14 cellular contexts compared by ENCODE assay signal in the genomic region with DNA sequence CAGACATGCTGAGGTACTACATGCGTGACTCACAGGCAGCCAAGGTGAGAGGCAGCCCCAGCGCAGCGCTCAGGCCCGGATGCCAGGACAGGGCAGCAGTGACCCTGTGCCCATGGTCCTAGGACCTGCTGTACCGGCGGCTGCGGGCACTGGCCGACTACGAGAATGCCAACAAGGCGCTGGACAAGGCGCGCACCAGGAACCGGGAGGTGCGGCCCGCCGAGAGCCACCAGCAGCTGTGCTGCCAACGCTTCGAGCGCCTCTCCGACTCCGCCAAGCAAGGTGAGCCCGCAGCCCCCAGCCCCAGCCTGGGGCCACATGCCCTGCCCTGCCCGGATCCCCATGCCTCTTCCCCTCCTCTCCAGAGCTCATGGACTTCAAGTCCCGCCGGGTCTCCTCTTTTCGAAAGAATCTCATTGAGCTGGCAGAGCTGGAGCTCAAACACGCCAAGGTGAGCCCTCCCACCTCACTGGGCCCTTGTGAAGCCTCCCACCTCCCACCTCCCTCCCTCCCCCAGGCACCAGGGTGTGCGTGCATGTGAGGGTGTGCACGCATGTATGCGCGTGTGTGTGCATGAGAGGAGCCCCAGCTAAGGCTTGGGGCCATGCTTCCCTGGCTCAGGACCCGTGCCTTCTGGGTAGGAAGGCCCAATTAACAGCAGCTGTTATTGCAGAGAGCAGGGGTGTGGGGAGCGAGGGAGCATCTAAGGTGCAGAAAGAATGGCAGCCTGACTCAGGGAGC. TPM values are rescaled to one million over a fixed set of nuclear protein-coding genes. Genes with fewer than 3 reads are reported as not detected.
DNase-seq lines count a peak whose midpoint lies in the region; ATAC-seq, FAIRE-seq and TF ChIP-seq lines count a peak whose summit lies in the region.
"Had no signal": no experiment of that assay in that cellular context is flagged by ENCODE, and none has a peak within 500 bp of the region (broad histone marks: within the 10 kb centered on the region; RNA-seq: fewer than 3 reads in every experiment).

No MANE protein-coding gene starts in this region.

- TF ChIP-seq EP300 in H1 (IDR thresholded peaks at IDR 0.05; ENCODE audit: borderline replicate concordance in 1 of 2, low read depth in 2 of 2, low read length in 2 of 2) (no peak), sigmoid colon (IDR thresholded peaks at IDR 0.05) (no peak)

- H3K79me1 ChIP-seq in H1 (ENCODE audit: low read depth, low read length), result peaks cover 20% of the 10 kb centered on the region

- no peak overlapping the region for H3K27ac Mint-ChIP-seq in activated CD4-positive, alpha-beta memory T cell treated with anti-CD3 and anti-CD28 coated beads for 36 hours
- no peak overlapping the region for H3K27ac Mint-ChIP-seq in activated CD4-positive, alpha-beta memory T cell treated with anti-CD3 and anti-CD28 coated beads, Interleukin-2, amount 10 ng/mL, durations not matched to agents 7 days and 5 days
- H3K27ac Mint-ChIP-seq: T-helper 1 cell treated with Interleukin-12 subunit alpha and Interleukin-12 subunit beta and Interleukin-4 antibody, amounts not matched to agents 30 μg/mL and 1 μg/mL, for 36 hours had no signal

- peaks cover 3% of the 10 kb centered on the region; the same call in 1 of the 2 replicates for H3K23me2 ChIP-seq in H1 (ENCODE audit: low read depth, low read length)

- no peak overlapping the region for H2BK12ac ChIP-seq in H1 (ENCODE audit: low read depth, low read length)

- peaks cover 10% of the 10 kb centered on the region for H3K9me3 Mint-ChIP-seq in activated CD4-positive, alpha-beta memory T cell treated with anti-CD3 and anti-CD28 coated beads for 36 hours
- H3K9me3 Mint-ChIP-seq in activated CD4-positive, alpha-beta memory T cell treated with anti-CD3 and anti-CD28 coated beads, Interleukin-2, amount 10 ng/mL, durations not matched to agents 7 days and 5 days, result peaks cover 5% of the 10 kb centered on the region
- H3K9me3 Mint-ChIP-seq: activated naive CD4-positive, alpha-beta T cell treated with anti-CD3 and anti-CD28 coated beads, Interleukin-2, amount 50 U/mL, for 72 hours; naive B cell had no signal

- peaks cover 30% of the 10 kb centered on the region for H3K4me1 Mint-ChIP-seq in activated CD4-positive, alpha-beta memory T cell treated with anti-CD3 and anti-CD28 coated beads for 36 hours (ENCODE audit: low read depth)
- H3K4me1 Mint-ChIP-seq in activated CD4-positive, alpha-beta memory T cell treated with anti-CD3 and anti-CD28 coated beads, Interleukin-2, amount 10 ng/mL, durations not matched to agents 7 days and 5 days, result peaks cover 38% of the 10 kb centered on the region

- H3K4ac ChIP-seq in H1 (replicated peaks; ENCODE audit: insufficient read length, low read depth, low read length), result no peak overlapping the region

- H4K91ac ChIP-seq in H1 (replicated peaks; ENCODE audit: insufficient read length, low read length), result no peak overlapping the region

- no peak overlapping the region for H3K4me3 Mint-ChIP-seq in activated CD4-positive, alpha-beta memory T cell treated with anti-CD3 and anti-CD28 coated beads for 36 hours
- H3K4me3 Mint-ChIP-seq in activated CD4-positive, alpha-beta memory T cell treated with anti-CD3 and anti-CD28 coated beads, Interleukin-2, amount 10 ng/mL, durations not matched to agents 7 days and 5 days, result no peak overlapping the region
- H3K4me3 Mint-ChIP-seq: T-helper 1 cell treated with Interleukin-12 subunit alpha and Interleukin-12 subunit beta and Interleukin-4 antibody, amounts not matched to agents 30 μg/mL and 1 μg/mL, for 36 hours had no signal

- H3K27me3 ChIP-seq in H1 (replicated peaks in 1 of 4; ENCODE audit: control insufficient read depth in 3 of 4, extremely low read depth in 1 of 4, insufficient read depth in 3 of 4, low read length in 3 of 4) (no peaks in the 10 kb centered on the region; a peak in 1 of 7 replicates), sigmoid colon (no peaks in the 10 kb centered on the region), SJCRH30 (no peaks in the 10 kb centered on the region)
- H3K27me3 ChIP-seq: tibial nerve had no signal

- H2BK15ac ChIP-seq in H1 (ENCODE audit: low read length), result no peak overlapping the region

- H3K4me3 ChIP-seq in H1 (ENCODE audit: extremely low read depth in 1 of 4, insufficient read depth in 2 of 4, low read depth in 3 of 4, low read length in 4 of 4) (no peak overlapping the region), sigmoid colon (no peak overlapping the region), lower leg skin (ENCODE audit: low read depth, poor library complexity, severe bottlenecking) (no peak overlapping the region), SJCRH30 (no peak overlapping the region)
- H3K4me3 ChIP-seq: tibial nerve had no signal

- H3K79me2 ChIP-seq in H1 (ENCODE audit: control insufficient read depth in 1 of 2, insufficient read depth in 2 of 2, low read length in 2 of 2), result peaks cover 15 to 36% of the 10 kb centered on the region in 2 experiments

- 0 out of 2 replicates have a peak overlapping the region, but pooled peaks have one; percentile 20 for H2BK5ac ChIP-seq in H1 (ENCODE audit: low read depth, low read length)

- no peak overlapping the region for H3K9ac ChIP-seq in H1 (replicated peaks in 1 of 4; ENCODE audit: extremely low read depth in 1 of 4, low read depth in 3 of 4, low read length in 3 of 4)

- no peak overlapping the region for H3K4me2 ChIP-seq in H1 (ENCODE audit: insufficient read depth in 1 of 2, low read depth in 2 of 2, low read length in 2 of 2)

- H3K56ac ChIP-seq in H1 (replicated peaks; ENCODE audit: insufficient read length, low read depth, low read length), result no peak overlapping the region

- no peak overlapping the region for H4K5ac ChIP-seq in H1 (ENCODE audit: insufficient read length, low read depth, low read length)

- no peak overlapping the region for H2AFZ ChIP-seq in H1 (ENCODE audit: low read length)

- TF ChIP-seq CTCF in H1 (IDR thresholded peaks at IDR 0.05; ENCODE audit: control extremely low read depth in 1 of 3, insufficient read depth in 1 of 3, low read depth in 1 of 3, low read length in 3 of 3), result no peak
- no peak for TF ChIP-seq CTCF in sigmoid colon (IDR thresholded peaks at IDR 0.05)
- TF ChIP-seq CTCF in lower leg skin (IDR thresholded peaks at IDR 0.05), result no peak

- TF ChIP-seq POLR2A in H1 (IDR thresholded peaks at IDR 0.05; ENCODE audit: control extremely low read depth in 1 of 2, low read depth in 2 of 2, low read length in 2 of 2), result no peak
- TF ChIP-seq POLR2A in sigmoid colon (IDR thresholded peaks at IDR 0.05), result no peak
- no peak for TF ChIP-seq POLR2A in lower leg skin (IDR thresholded peaks at IDR 0.05)

- no peak overlapping the region for H4K8ac ChIP-seq in H1 (ENCODE audit: extremely low read depth, insufficient read depth, low read length)

- peak; percentile 7 for DNase-seq in activated CD4-positive, alpha-beta memory T cell treated with anti-CD3 and anti-CD28 coated beads for 36 hours
- no peak for DNase-seq in activated CD4-positive, alpha-beta memory T cell treated with anti-CD3 and anti-CD28 coated beads, Interleukin-2, amount 10 ng/mL, durations not matched to agents 7 days and 5 days
- DNase-seq in M059J (ENCODE audit: low read depth) (peak; percentile 39), H1 (ENCODE audit: low read depth in 1 of 2, low spot score in 2 of 2) (no peak), sigmoid colon (peak; percentile 61), lower leg skin (ENCODE audit: low spot score in 2 of 2) (no peak), SJCRH30 (no peak)
- DNase-seq: activated CD4-positive, alpha-beta T cell treated with anti-CD3 and anti-CD28 coated beads, Interleukin-2, amount 50 U/mL, for 48 hours; naive B cell had no signal

- no peak overlapping the region; the same call in 1 of the 2 replicates for H3K18ac ChIP-seq in H1 (ENCODE audit: extremely low read depth, low read length)

- H3K27me3 Mint-ChIP-seq in activated CD4-positive, alpha-beta memory T cell treated with anti-CD3 and anti-CD28 coated beads for 36 hours, result no peaks in the 10 kb centered on the region
- no peaks in the 10 kb centered on the region for H3K27me3 Mint-ChIP-seq in activated CD4-positive, alpha-beta memory T cell treated with anti-CD3 and anti-CD28 coated beads, Interleukin-2, amount 10 ng/mL, durations not matched to agents 7 days and 5 days
- H3K27me3 Mint-ChIP-seq: naive B cell had no signal

- peaks cover 56% of the 10 kb centered on the region for H3K36me3 Mint-ChIP-seq in activated CD4-positive, alpha-beta memory T cell treated with anti-CD3 and anti-CD28 coated beads for 36 hours
- peaks cover 68% of the 10 kb centered on the region for H3K36me3 Mint-ChIP-seq in activated CD4-positive, alpha-beta memory T cell treated with anti-CD3 and anti-CD28 coated beads, Interleukin-2, amount 10 ng/mL, durations not matched to agents 7 days and 5 days (ENCODE audit: low read depth)

- no peak overlapping the region for H3K14ac ChIP-seq in H1 (ENCODE audit: insufficient read length)

- POLR2A ChIA-PET in activated CD4-positive, alpha-beta memory T cell treated with anti-CD3 and anti-CD28 coated beads for 36 hours (lab: Charles Lee), result interaction anchor here (0.9 to 2.9 kb wide), 8 partner anchors 8 to 133 kb away, joined by 3 to 15 read pairs (median 4); a partner anchor contains a TSS
- POLR2A ChIA-PET in activated CD4-positive, alpha-beta memory T cell treated with anti-CD3 and anti-CD28 coated beads, Interleukin-2, amount 10 ng/mL, durations not matched to agents 7 days and 5 days (lab: Charles Lee), result interaction anchor here (1.0 to 4.6 kb wide), 15 partner anchors 8 to 214 kb away, joined by 3 to 38 read pairs (median 4); a partner anchor contains a TSS
- POLR2A ChIA-PET in H1 (lab: Charles Lee; ENCODE audit: partially characterized antibody), result interaction anchor here (0.6 to 38.3 kb wide), 32 partner anchors 8 to 246 kb away, joined by 3 to 1071 read pairs (median 4); a partner anchor contains a TSS

- intact Hi-C loops in activated CD4-positive, alpha-beta memory T cell treated with anti-CD3 and anti-CD28 coated beads for 36 hours (cut with micrococcal nuclease), result no loop called here
- intact Hi-C loops in sigmoid colon (cut with DNase I), result no loop called here
- intact Hi-C loops in lower leg skin (cut with DNase I; ENCODE audit: low total_unique reads), result no loop called here

- no peak overlapping the region for H2BK20ac ChIP-seq in H1 (ENCODE audit: low read length)

- no peak for FAIRE-seq in H1 (lab: Jason Lieb, UNC)
- FAIRE-seq: colon had no signal

- H3K4me1 ChIP-seq in H1 (replicated peaks in 1 of 4; ENCODE audit: control insufficient read depth in 3 of 4, insufficient read depth in 4 of 4, low read length in 3 of 4) (peaks cover 0 to 10% (median under 1%) of the 10 kb centered on the region in 4 experiments; a peak in 5 of 7 replicates), sigmoid colon (peaks cover 0 to 45% (median 40%) of the 10 kb centered on the region in 4 donors), SJCRH30 (no peaks in the 10 kb centered on the region)

- H2BK120ac ChIP-seq in H1 (replicated peaks; ENCODE audit: low read depth, low read length), result no peak overlapping the region

- H3K36me3 ChIP-seq in H1 (ENCODE audit: control insufficient read depth in 2 of 4, insufficient read depth in 4 of 4, low read length in 3 of 4) (peaks cover 17 to 34% (median 31%) of the 10 kb centered on the region in 4 experiments), sigmoid colon (peaks cover 30 to 57% (median 47%) of the 10 kb centered on the region in 4 donors), SJCRH30 (peaks cover 50% of the 10 kb centered on the region)

- no peak overlapping the region for H3K23ac ChIP-seq in H1 (ENCODE audit: insufficient read length)

- WGBS in H1 (ENCODE audit: extremely low coverage in 1 of 2, insufficient coverage in 1 of 2, insufficient read length in 1 of 2, insufficient replicate concordance in 2 of 2, low coverage in 1 of 2, low lambda C conversion rate in 2 of 2, missing lambda C conversion rate in 1 of 2), 2 experiments, result 97% methylated on average over 24 of the region's 33 CpGs; no CpG with 5 or more reads in 1 of the 2 experiments
- 55 to 89% methylated on average over 33 of the region's 33 CpGs for WGBS in sigmoid colon, 2 donors
- WGBS in lower leg skin, 2 donors, result 62 to 73% methylated on average over 14 to 33 of the region's 33 CpGs

- H3K27ac ChIP-seq in H1 (ENCODE audit: low read depth, low read length), result no peak overlapping the region
- peak overlapping the region in 1 of 4 donors; percentile 38 for H3K27ac ChIP-seq in sigmoid colon
- no peak overlapping the region for H3K27ac ChIP-seq in SJCRH30

- TF ChIP-seq RAD21 in H1 (IDR thresholded peaks at IDR 0.05 in 1 of 2, conservative IDR thresholded peaks at IDR 0.05 in 1 of 2; ENCODE audit: low read depth in 2 of 2, low read length in 2 of 2), result no peak

- H3K9me3 ChIP-seq in H1 (ENCODE audit: insufficient read depth in 2 of 2, low read depth in 1 of 2, low read length in 1 of 2) (peaks cover 7 to 10% of the 10 kb centered on the region in 2 experiments; a peak in 2 of 4 replicates), sigmoid colon (peaks cover 0 to 6% (median 2%) of the 10 kb centered on the region in 4 donors), SJCRH30 (replicated peaks) (no peaks in the 10 kb centered on the region)

- H4K20me1 ChIP-seq in H1 (replicated peaks in 1 of 2; ENCODE audit: control insufficient read depth in 1 of 2, insufficient read depth in 2 of 2, low read length in 2 of 2), result peaks cover 29 to 30% of the 10 kb centered on the region in 2 experiments

- CTCF ChIA-PET in activated CD4-positive, alpha-beta memory T cell treated with anti-CD3 and anti-CD28 coated beads for 36 hours (lab: Charles Lee), result interaction anchor here (1.2 to 3.7 kb wide), 5 partner anchors 8 to 227 kb away, joined by 3 to 33 read pairs (median 23); a partner anchor contains a TSS
- CTCF ChIA-PET in activated CD4-positive, alpha-beta memory T cell treated with anti-CD3 and anti-CD28 coated beads, Interleukin-2, amount 10 ng/mL, durations not matched to agents 7 days and 5 days (lab: Charles Lee), result interaction anchor here (1.1 to 1.3 kb wide), 3 partner anchors 24 to 150 kb away, joined by 3 to 5 read pairs (median 3); a partner anchor contains a TSS
- CTCF ChIA-PET in H1 (lab: Charles Lee; ENCODE audit: partially characterized antibody), result interaction anchor here (0.7 to 15.2 kb wide), 25 partner anchors 9 to 198 kb away, joined by 3 to 283 read pairs (median 6); a partner anchor contains a TSS

- H2AK5ac ChIP-seq in H1 (ENCODE audit: low read depth, low read length), result no peak overlapping the region

- no peak for ATAC-seq in HG03521 (IDR thresholded peaks at IDR 0.05; ENCODE audit: unreplicated experiment)

RNA-seq across cellular contexts. Expression of a gene that starts 5.3 kb away (rescaled TPM):
- total RNA-seq in activated CD4-positive, alpha-beta memory T cell treated with anti-CD3 and anti-CD28 coated beads for 36 hours, result 1,000 to 10,000 TPM; 1,166 to 1,191 TPM
- 1,000 to 10,000 TPM; 1,733 to 1,734 TPM for total RNA-seq in activated CD4-positive, alpha-beta memory T cell treated with anti-CD3 and anti-CD28 coated beads, Interleukin-2, amount 10 ng/mL, durations not matched to agents 7 days and 5 days
- 1,801 and 2,276 TPM in 2 replicates for total RNA-seq in M059J (2014; rRNA removed; shearing (Covaris generic))
- 1,252 and 1,270 TPM in 2 replicates for total RNA-seq in H1 (2021; fragmentation: NEBNext Ultra II Directional; extraction: Animal tissue kit (Norgen Biotek cat#: 25700))
- polyA plus RNA-seq in H1 (2011; rRNA removed) (1,365 and 1,809 TPM in 2 replicates), sigmoid colon (1,000 to 10,000 TPM; 1,456 to 2,165 (median 1,757) TPM)
- 1,336 TPM for polyA plus RNA-seq in H1 (2011; cell fraction: cytosol; rRNA removed)
- polyA plus RNA-seq in H1 (2011; cell fraction: nucleus; rRNA removed), result 788 TPM
- 1,064 to 1,459 TPM (median 1,329 TPM) in 4 replicates for polyA plus RNA-seq in H1 (2012, experiment 1 of 2)
- polyA plus RNA-seq in H1 (2012, experiment 2 of 2), result 1,254 TPM
- polyA plus RNA-seq in H1 (2013, experiment 1 of 2), result 989 TPM
- polyA plus RNA-seq in H1 (2013, experiment 2 of 2), result 932 TPM
- polyA minus RNA-seq in H1 (2011; rRNA and poly(A)+ RNA removed), result 1,332 and 1,357 TPM in 2 replicates
- 622 TPM for polyA minus RNA-seq in H1 (2011; cell fraction: cytosol; rRNA and poly(A)+ RNA removed)
- polyA minus RNA-seq in H1 (2011; cell fraction: nucleus; rRNA and poly(A)+ RNA removed), result 426 TPM
- total RNA-seq in sigmoid colon (100 to 1,000 TPM; 428 to 506 (median 487) TPM), lower leg skin (100 to 1,000 TPM; 417 to 706 (median 504) TPM)
- total RNA-seq in SJCRH30 (2014; rRNA removed; shearing (Covaris generic)), result 743 and 763 TPM in 2 replicates

RNA-seq across cellular contexts. Expression of a gene that starts 7.6 kb away (rescaled TPM):
- 10 to 100 TPM; 69.8 to 71.7 TPM for total RNA-seq in activated CD4-positive, alpha-beta memory T cell treated with anti-CD3 and anti-CD28 coated beads for 36 hours
- total RNA-seq in activated CD4-positive, alpha-beta memory T cell treated with anti-CD3 and anti-CD28 coated beads, Interleukin-2, amount 10 ng/mL, durations not matched to agents 7 days and 5 days, result 10 to 100 TPM; 86.9 to 91.9 TPM
- 22.7 and 42.4 TPM in 2 replicates for total RNA-seq in M059J (2014; rRNA removed; shearing (Covaris generic))
- total RNA-seq in H1 (2021; fragmentation: NEBNext Ultra II Directional; extraction: Animal tissue kit (Norgen Biotek cat#: 25700)), result 30.2 and 36.0 TPM in 2 replicates
- 31.5 and 44.1 TPM in 2 replicates for polyA plus RNA-seq in H1 (2011; rRNA removed)
- polyA plus RNA-seq in H1 (2011; cell fraction: cytosol; rRNA removed), result 41.8 TPM
- polyA plus RNA-seq in H1 (2011; cell fraction: nucleus; rRNA removed), result 222 TPM
- 30.7 to 47.5 TPM (median 37.9 TPM) in 4 replicates for polyA plus RNA-seq in H1 (2012, experiment 1 of 2)
- polyA plus RNA-seq in H1 (2012, experiment 2 of 2), result 39.0 TPM
- 35.0 TPM for polyA plus RNA-seq in H1 (2013, experiment 1 of 2)
- polyA plus RNA-seq in H1 (2013, experiment 2 of 2), result 32.2 TPM
- polyA minus RNA-seq in H1 (2011; rRNA and poly(A)+ RNA removed), result 13.3 and 24.3 TPM in 2 replicates
- 23.6 TPM for polyA minus RNA-seq in H1 (2011; cell fraction: cytosol; rRNA and poly(A)+ RNA removed)
- 60.4 TPM for polyA minus RNA-seq in H1 (2011; cell fraction: nucleus; rRNA and poly(A)+ RNA removed)
- total RNA-seq in sigmoid colon, result 10 to 100 TPM; 42.1 to 54.2 (median 45.2) TPM
- polyA plus RNA-seq in sigmoid colon, result 10 to 100 TPM; 33.5 to 61.8 (median 36.0) TPM
- total RNA-seq in lower leg skin, result 10 to 100 TPM; 29.3 to 38.1 (median 37.1) TPM
- total RNA-seq in SJCRH30 (2014; rRNA removed; shearing (Covaris generic)), result 31.1 and 35.1 TPM in 2 replicates

RNA-seq across cellular contexts. Expression of a gene that starts 18.9 kb away (rescaled TPM):
- total RNA-seq in activated CD4-positive, alpha-beta memory T cell treated with anti-CD3 and anti-CD28 coated beads for 36 hours, result 1 to 10 TPM; 2.0 to 2.7 TPM
- total RNA-seq in activated CD4-positive, alpha-beta memory T cell treated with anti-CD3 and anti-CD28 coated beads, Interleukin-2, amount 10 ng/mL, durations not matched to agents 7 days and 5 days, result 1 to 10 TPM in 1 of 2 experiments, under 1 TPM in 1; 0.83 to 1.6 TPM
- 0.12 TPM in 1 of 2 replicates, not detected in the other for total RNA-seq in M059J (2014; rRNA removed; shearing (Covaris generic))
- total RNA-seq in H1 (2021; fragmentation: NEBNext Ultra II Directional; extraction: Animal tissue kit (Norgen Biotek cat#: 25700)), result 1.1 and 2.2 TPM in 2 replicates
- polyA plus RNA-seq in H1 (2011; rRNA removed) (0.76 and 1.4 TPM in 2 replicates), sigmoid colon (1 to 10 TPM in 1 of 3 donors, under 1 TPM in 1, not detected in 1; 0.69 to 1.5 TPM)
- polyA plus RNA-seq in H1 (2011; cell fraction: cytosol; rRNA removed), result 0.96 TPM
- 7.1 TPM for polyA plus RNA-seq in H1 (2011; cell fraction: nucleus; rRNA removed)
- 1.2 to 2.6 TPM (median 2.2 TPM) in 4 replicates for polyA plus RNA-seq in H1 (2012, experiment 1 of 2)
- 1.2 TPM for polyA plus RNA-seq in H1 (2012, experiment 2 of 2)
- 0.61 TPM for polyA plus RNA-seq in H1 (2013, experiment 1 of 2)
- 0.57 TPM for polyA plus RNA-seq in H1 (2013, experiment 2 of 2)
- polyA minus RNA-seq in H1 (2011; rRNA and poly(A)+ RNA removed), result 0.54 and 1.1 TPM in 2 replicates
- not detected for polyA minus RNA-seq in H1 (2011; cell fraction: cytosol; rRNA and poly(A)+ RNA removed)
- polyA minus RNA-seq in H1 (2011; cell fraction: nucleus; rRNA and poly(A)+ RNA removed), result 1.6 TPM
- total RNA-seq in sigmoid colon (1 to 10 TPM in 1 of 4 donors, under 1 TPM in 3; 0.27 to 1.2 (median 0.63) TPM), lower leg skin (under 1 TPM; 0.21 to 0.99 (median 0.67) TPM)
- 0.04 TPM in 1 of 2 replicates, not detected in the other for total RNA-seq in SJCRH30 (2014; rRNA removed; shearing (Covaris generic))

RNA-seq across cellular contexts. Expression of a gene that starts 19.9 kb away (rescaled TPM):
- total RNA-seq in activated CD4-positive, alpha-beta memory T cell treated with anti-CD3 and anti-CD28 coated beads for 36 hours, result 10 to 100 TPM; 11.5 to 12.5 TPM
- total RNA-seq in activated CD4-positive, alpha-beta memory T cell treated with anti-CD3 and anti-CD28 coated beads, Interleukin-2, amount 10 ng/mL, durations not matched to agents 7 days and 5 days, result 10 to 100 TPM; 13.8 to 14.7 TPM
- total RNA-seq in M059J (2014; rRNA removed; shearing (Covaris generic)), result 14.4 and 25.3 TPM in 2 replicates
- 8.8 and 9.7 TPM in 2 replicates for total RNA-seq in H1 (2021; fragmentation: NEBNext Ultra II Directional; extraction: Animal tissue kit (Norgen Biotek cat#: 25700))
- 17.2 and 24.2 TPM in 2 replicates for polyA plus RNA-seq in H1 (2011; rRNA removed)
- polyA plus RNA-seq in H1 (2011; cell fraction: cytosol; rRNA removed), result 16.2 TPM
- polyA plus RNA-seq in H1 (2011; cell fraction: nucleus; rRNA removed), result 54.9 TPM
- 6.4 to 12.6 TPM (median 9.4 TPM) in 4 replicates for polyA plus RNA-seq in H1 (2012, experiment 1 of 2)
- polyA plus RNA-seq in H1 (2012, experiment 2 of 2), result 8.4 TPM
- polyA plus RNA-seq in H1 (2013, experiment 1 of 2), result 14.8 TPM
- polyA plus RNA-seq in H1 (2013, experiment 2 of 2), result 14.3 TPM
- polyA minus RNA-seq in H1 (2011; rRNA and poly(A)+ RNA removed), result 5.3 and 6.1 TPM in 2 replicates
- polyA minus RNA-seq in H1 (2011; cell fraction: cytosol; rRNA and poly(A)+ RNA removed), result 5.7 TPM
- polyA minus RNA-seq in H1 (2011; cell fraction: nucleus; rRNA and poly(A)+ RNA removed), result 17.4 TPM
- total RNA-seq in sigmoid colon, result 100 to 1,000 TPM in 2 of 4 donors, 10 to 100 TPM in 2; 71.7 to 120 (median 97.3) TPM
- polyA plus RNA-seq in sigmoid colon, result 10 to 100 TPM in 2 of 3 donors, 1 to 10 TPM in 1; 8.6 to 24.0 (median 19.4) TPM
- total RNA-seq in lower leg skin, result 10 to 100 TPM; 12.0 to 29.8 (median 16.3) TPM
- 21.5 and 23.9 TPM in 2 replicates for total RNA-seq in SJCRH30 (2014; rRNA removed; shearing (Covaris generic))

RNA-seq across cellular contexts. Expression of a gene that starts 27.0 kb away (rescaled TPM):
- 10 to 100 TPM; 11.1 to 13.2 TPM for total RNA-seq in activated CD4-positive, alpha-beta memory T cell treated with anti-CD3 and anti-CD28 coated beads for 36 hours
- total RNA-seq in activated CD4-positive, alpha-beta memory T cell treated with anti-CD3 and anti-CD28 coated beads, Interleukin-2, amount 10 ng/mL, durations not matched to agents 7 days and 5 days, result 10 to 100 TPM; 75.9 to 80.5 TPM
- total RNA-seq in M059J (2014; rRNA removed; shearing (Covaris generic)), result 0.49 and 1.5 TPM in 2 replicates
- not detected in 2 replicates for total RNA-seq in H1 (2021; fragmentation: NEBNext Ultra II Directional; extraction: Animal tissue kit (Norgen Biotek cat#: 25700))
- polyA plus RNA-seq in H1 (2011; rRNA removed), result not detected in 2 replicates
- polyA plus RNA-seq in H1 (2011; cell fraction: cytosol; rRNA removed), result not detected
- not detected for polyA plus RNA-seq in H1 (2011; cell fraction: nucleus; rRNA removed)
- polyA plus RNA-seq in H1 (2012, experiment 1 of 2), result not detected in 4 replicates
- not detected for polyA plus RNA-seq in H1 (2012, experiment 2 of 2)
- not detected for polyA plus RNA-seq in H1 (2013, experiment 1 of 2)
- not detected for polyA plus RNA-seq in H1 (2013, experiment 2 of 2)
- polyA minus RNA-seq in H1 (2011; rRNA and poly(A)+ RNA removed), result not detected in 2 replicates
- polyA minus RNA-seq in H1 (2011; cell fraction: cytosol; rRNA and poly(A)+ RNA removed), result not detected
- not detected for polyA minus RNA-seq in H1 (2011; cell fraction: nucleus; rRNA and poly(A)+ RNA removed)
- under 1 TPM in 1 of 4 donors, not detected in 3; 0.82 TPM for total RNA-seq in sigmoid colon
- polyA plus RNA-seq in sigmoid colon, result 1 to 10 TPM in 2 of 3 donors, not detected in 1; 2.3 to 3.1 TPM
- under 1 TPM in 3 of 4 donors, not detected in 1; 0.29 to 0.55 (median 0.29) TPM for total RNA-seq in lower leg skin
- total RNA-seq in SJCRH30 (2014; rRNA removed; shearing (Covaris generic)), result not detected in 2 replicates

Comparison
In these comparisons a context has a peak if more than half of its experiments do, and no peak if none do; other contexts are left out.
1. DNase-seq: peak in activated CD4-positive, alpha-beta memory T cell treated with anti-CD3 and anti-CD28 coated beads for 36 hours (single experiment), M059J (single experiment) and sigmoid colon (single experiment); none in activated CD4-positive, alpha-beta memory T cell treated with anti-CD3 and anti-CD28 coated beads, Interleukin-2, amount 10 ng/mL, durations not matched to agents 7 days and 5 days (single experiment), H1 (0 of 2), lower leg skin (0 of 2) and SJCRH30 (0 of 2).